Comparison of ENCODE assay signal across 25 cellular contexts in genomic region chr1:6483761-6484117, GRCh38.
"Had no signal": no experiment of that assay in that cellular context is flagged by ENCODE, and none has a peak within 500 bp of the region (broad histone marks: within the 10 kb centered on the region; RNA-seq: fewer than 3 reads in every experiment).

No MANE protein-coding gene starts in this region.

- ATAC-seq: activated T-cell treated with anti-CD3 and anti-CD28 coated beads, Interleukin-2, amount 50 U/mL, for 4 hours; naive thymus-derived CD8-positive, alpha-beta T cell had no signal

- H3K9ac ChIP-seq: SK-N-SH had no signal

- H3K27me3 ChIP-seq: ascending aorta, right atrium auricular region, vagina had no signal

- H3K4me3 ChIP-seq: ascending aorta, prostate gland, thyroid gland, vagina had no signal

- H3K9me3 Mint-ChIP-seq: activated B cell treated with CpG ODN at 0.5 μM for 24 hours; activated CD4-positive, alpha-beta memory T cell treated with anti-CD3 and anti-CD28 coated beads, Interleukin-2, amount 10 ng/mL, durations not matched to agents 7 days and 5 days; activated T-cell treated with anti-CD3 and anti-CD28 coated beads, Interleukin-2, amount 50 U/mL, for 4 hours; naive thymus-derived CD8-positive, alpha-beta T cell; T-helper 2 cell treated with Interferon-gamma antibody and Interleukin-4, amounts not matched to agents 5 μg/mL and 100 μg/mL, for 36 hours had no signal

- FAIRE-seq: bronchial epithelial cell, kidney, TTC549 had no signal

- H3K36me3 ChIP-seq: ascending aorta, left lung, prostate gland, right atrium auricular region, thyroid gland, vagina had no signal

- DNase-seq: activated B cell treated with CpG ODN at 0.5 μM for 24 hours; activated CD4-positive, alpha-beta memory T cell treated with anti-CD3 and anti-CD28 coated beads, Interleukin-2, amount 10 ng/mL, durations not matched to agents 7 days and 5 days; activated CD4-positive, alpha-beta T cell treated with anti-CD3 and anti-CD28 coated beads for 4 hours; activated effector memory CD4-positive, alpha-beta T cell treated with Interleukin-2 at 50 U/mL for 16 hours; activated naive CD4-positive, alpha-beta T cell treated with anti-CD3 and anti-CD28 coated beads, Interleukin-2, amount 50 U/mL, for 16 hours; activated T-cell treated with anti-CD3 and anti-CD28 coated beads, Interleukin-2, amount 50 U/mL, for 4 hours; effector CD4-positive, alpha-beta T cell; foreskin fibroblast; hippocampal formation; naive thymus-derived CD8-positive, alpha-beta T cell; SK-N-SH; stimulated activated CD4-positive, alpha-beta T cell treated with anti-CD3 and anti-CD28 coated beads, Interleukin-12 subunit alpha, Interleukin-12 subunit beta, amount 100 ng/mL, for 4 hours; stimulated activated CD4-positive, alpha-beta T cell treated with anti-CD3 and anti-CD28 coated beads, Interleukin-1b, Interleukin-23, amount 100 ng/mL, for 48 hours; stimulated activated CD8-positive, alpha-beta memory T cell treated with anti-CD3 and anti-CD28 coated beads, Interleukin-4, amount 100 ng/mL, for 48 hours; stimulated activated naive CD4-positive, alpha-beta T cell had no signal

- H3K27ac Mint-ChIP-seq: activated B cell treated with CpG ODN at 0.5 μM for 24 hours; activated CD4-positive, alpha-beta memory T cell treated with anti-CD3 and anti-CD28 coated beads, Interleukin-2, amount 10 ng/mL, durations not matched to agents 7 days and 5 days; T-helper 2 cell treated with Interferon-gamma antibody and Interleukin-4, amounts not matched to agents 5 μg/mL and 100 μg/mL, for 36 hours had no signal

- H3K4me2 ChIP-seq: SK-N-SH had no signal

- H3K27ac ChIP-seq: ascending aorta, prostate gland, right atrium auricular region, thyroid gland, vagina had no signal

- H3K4me3 Mint-ChIP-seq: activated B cell treated with CpG ODN at 0.5 μM for 24 hours; activated CD4-positive, alpha-beta memory T cell treated with anti-CD3 and anti-CD28 coated beads, Interleukin-2, amount 10 ng/mL, durations not matched to agents 7 days and 5 days; activated T-cell treated with anti-CD3 and anti-CD28 coated beads, Interleukin-2, amount 50 U/mL, for 4 hours; naive thymus-derived CD8-positive, alpha-beta T cell; T-helper 2 cell treated with Interferon-gamma antibody and Interleukin-4, amounts not matched to agents 5 μg/mL and 100 μg/mL, for 36 hours had no signal

- H3K9me3 ChIP-seq: ascending aorta, left lung, prostate gland, right atrium auricular region, SK-N-SH, thyroid gland, vagina had no signal
